ENCODE assay signal across 11 cellular contexts in genomic region chr7:124033807-124034753, GRCh38. TPM values are rescaled to one million over a fixed set of nuclear protein-coding genes. Genes with fewer than 3 reads are reported as not detected.
DNase-seq lines count a peak whose midpoint lies in the region; ATAC-seq, FAIRE-seq and TF ChIP-seq lines count a peak whose summit lies in the region.
"Had no signal": no experiment of that assay in that cellular context is flagged by ENCODE, and none has a peak within 500 bp of the region (broad histone marks: within the 10 kb centered on the region; RNA-seq: fewer than 3 reads in every experiment).

No MANE protein-coding gene starts in this region.

- H3K4me2 ChIP-seq in H1 (ENCODE audit: insufficient read depth in 1 of 2, low read depth in 2 of 2, low read length in 2 of 2) (peak overlapping the region; percentile 89 to 99), neural progenitor cell (peak overlapping the region; percentile 92)

- H3K4me3 ChIP-seq in A673 (ENCODE audit: low read depth, low read length, poor library complexity, severe bottlenecking) (peak overlapping the region; percentile 77), HUES64 (ENCODE audit: low read length) (peak overlapping the region; percentile 77), H1 (ENCODE audit: extremely low read depth in 1 of 4, insufficient read depth in 2 of 4, low read depth in 3 of 4, low read length in 4 of 4) (peak overlapping the region; percentile 49 to 68 (median 56); a peak in 7 of 8 replicates), neural progenitor cell (peak overlapping the region; percentile 57)

- POLR2A ChIA-PET in A673 (lab: Charles Lee; ENCODE audit: low non-redundant PET), result no interaction called here
- POLR2A ChIA-PET in H1 (lab: Charles Lee; ENCODE audit: partially characterized antibody), result no interaction called here

- H3F3A ChIP-seq in neural progenitor cell (ENCODE audit: low read depth), result peaks cover 18% of the 10 kb centered on the region

- H4K91ac ChIP-seq in H1 (replicated peaks; ENCODE audit: insufficient read length, low read length), result no peak overlapping the region

- peak; percentile 96 for DNase-seq in A673 (ENCODE audit: low spot score)
- DNase-seq in H1 (ENCODE audit: low read depth in 1 of 2, low spot score in 2 of 2), result no peak
- no peak for DNase-seq in neural progenitor cell (ENCODE audit: low spot score)
- no peak for DNase-seq in NCI-H2081 (lab: John Stamatoyannopoulos, UW)
- no peak for DNase-seq in NCI-H1436 (lab: John Stamatoyannopoulos, UW)
- DNase-seq in SHP77 (lab: John Stamatoyannopoulos, UW), result no peak
- DNase-seq: effector CD8-positive, alpha-beta T cell had no signal

- H2BK120ac ChIP-seq in H1 (replicated peaks; ENCODE audit: low read depth, low read length), result no peak overlapping the region

- H2BK12ac ChIP-seq in H1 (ENCODE audit: low read depth, low read length), result no peak overlapping the region

- peaks cover 25% of the 10 kb centered on the region for H3K4me1 Mint-ChIP-seq in neural progenitor cell

- H2AK5ac ChIP-seq in H1 (ENCODE audit: low read depth, low read length), result no peak overlapping the region

- H3K79me2 ChIP-seq in H1 (ENCODE audit: control insufficient read depth in 1 of 2, insufficient read depth in 2 of 2, low read length in 2 of 2) (no peaks in the 10 kb centered on the region), neural progenitor cell (ENCODE audit: low read depth) (no peaks in the 10 kb centered on the region)

- no peak overlapping the region for H4K5ac ChIP-seq in H1 (ENCODE audit: insufficient read length, low read depth, low read length)

- intact Hi-C loops in A673 (cut with micrococcal nuclease; ENCODE audit: unreplicated experiment), result loop anchor here (2.0 to 5.0 kb wide), 4 partner anchors 51 to 1732 kb away; partner anchors contain the start of gene FEZF1

- no peak for TF ChIP-seq RAD21 in H1 (IDR thresholded peaks at IDR 0.05 in 1 of 2, conservative IDR thresholded peaks at IDR 0.05 in 1 of 2; ENCODE audit: low read depth in 2 of 2, low read length in 2 of 2)

- no peak overlapping the region for H3K56ac ChIP-seq in H1 (replicated peaks; ENCODE audit: insufficient read length, low read depth, low read length)

- no peak overlapping the region; the same call in 1 of the 2 replicates for H2AFZ ChIP-seq in H1 (ENCODE audit: low read length)
- no peak overlapping the region for H2AFZ ChIP-seq in neural progenitor cell (replicated peaks)

- no peak overlapping the region for H3K27ac Mint-ChIP-seq in neural progenitor cell

- H3K9me3 Mint-ChIP-seq in neural progenitor cell, result no peaks in the 10 kb centered on the region

- H3K9me3 ChIP-seq in A673 (ENCODE audit: low read depth, low read length, poor library complexity, severe bottlenecking), result no peaks in the 10 kb centered on the region
- H3K9me3 ChIP-seq in HUES64 (ENCODE audit: insufficient read depth, low read depth, low read length), result no peaks in the 10 kb centered on the region
- no peaks in the 10 kb centered on the region for H3K9me3 ChIP-seq in H1 (ENCODE audit: insufficient read depth in 2 of 2, low read depth in 1 of 2, low read length in 1 of 2)
- H3K9me3 ChIP-seq in neural progenitor cell (ENCODE audit: low read depth), result no peaks in the 10 kb centered on the region

- H2BK20ac ChIP-seq in H1 (ENCODE audit: low read length), result no peak overlapping the region

- ATAC-seq in HG02884 (IDR thresholded peaks at IDR 0.05; ENCODE audit: unreplicated experiment), result no peak

- FAIRE-seq in H1 (lab: Jason Lieb, UNC), result no peak

- TF ChIP-seq EP300 in H1 (IDR thresholded peaks at IDR 0.05; ENCODE audit: borderline replicate concordance in 1 of 2, low read depth in 2 of 2, low read length in 2 of 2), result no peak

- H3K23ac ChIP-seq in H1 (ENCODE audit: insufficient read length), result no peak overlapping the region

- peaks cover 8% of the 10 kb centered on the region for H3K27me3 Mint-ChIP-seq in neural progenitor cell (ENCODE audit: insufficient read depth, low read depth)

- H4K8ac ChIP-seq in H1 (ENCODE audit: extremely low read depth, insufficient read depth, low read length), result no peak overlapping the region

- H2BK15ac ChIP-seq in H1 (ENCODE audit: low read length), result no peak overlapping the region

- H3K36me3 Mint-ChIP-seq in neural progenitor cell, result no peaks in the 10 kb centered on the region

- no peak for TF ChIP-seq POLR2A in H1 (IDR thresholded peaks at IDR 0.05; ENCODE audit: control extremely low read depth in 1 of 2, low read depth in 2 of 2, low read length in 2 of 2)

- H3K23me2 ChIP-seq in H1 (ENCODE audit: low read depth, low read length), result peaks cover 10% of the 10 kb centered on the region; the same call in 1 of the 2 replicates

- no peak overlapping the region for H2BK5ac ChIP-seq in H1 (ENCODE audit: low read depth, low read length)

- peak overlapping the region; percentile 87 for H3K4me3 Mint-ChIP-seq in neural progenitor cell

- TF ChIP-seq CTCF in A673 (conservative IDR thresholded peaks at IDR 0.05; ENCODE audit: low read depth, low read length) (no peak), H1 (IDR thresholded peaks at IDR 0.05; ENCODE audit: control extremely low read depth in 1 of 3, insufficient read depth in 1 of 3, low read depth in 1 of 3, low read length in 3 of 3) (no peak), neural progenitor cell (IDR thresholded peaks at IDR 0.05) (no peak)

- peak overlapping the region; percentile 11; the same call in 1 of the 2 replicates for H3K18ac ChIP-seq in H1 (ENCODE audit: extremely low read depth, low read length)

- H3K79me1 ChIP-seq in H1 (ENCODE audit: low read depth, low read length), result no peaks in the 10 kb centered on the region

- H4K20me1 ChIP-seq in H1 (replicated peaks in 1 of 2; ENCODE audit: control insufficient read depth in 1 of 2, insufficient read depth in 2 of 2, low read length in 2 of 2) (no peaks in the 10 kb centered on the region), neural progenitor cell (ENCODE audit: low read depth) (no peaks in the 10 kb centered on the region)

- H3K27me3 ChIP-seq in A673 (replicated peaks; ENCODE audit: insufficient read depth, low read depth, low read length, poor library complexity) (no peaks in the 10 kb centered on the region), HUES64 (ENCODE audit: insufficient read depth, low read length) (peaks cover 49% of the 10 kb centered on the region), H1 (replicated peaks in 1 of 4; ENCODE audit: control insufficient read depth in 3 of 4, extremely low read depth in 1 of 4, insufficient read depth in 3 of 4, low read length in 3 of 4) (peaks cover 0 to 31% (median 12%) of the 10 kb centered on the region in 4 experiments; a peak in 6 of 7 replicates), neural progenitor cell (peaks cover 58% of the 10 kb centered on the region)

- no TSS peak for BruUV-seq in A673 (replicated peaks; lab: Mats Ljungman, UMichigan)

- WGBS in HUES64, result 79% methylated on average over 13 of the region's 16 CpGs
- WGBS in H1 (ENCODE audit: extremely low coverage in 1 of 2, insufficient coverage in 1 of 2, insufficient read length in 1 of 2, insufficient replicate concordance in 2 of 2, low coverage in 1 of 2, low lambda C conversion rate in 2 of 2, missing lambda C conversion rate in 1 of 2), 2 experiments, result 71% methylated on average over 14 of the region's 16 CpGs; no CpG with 5 or more reads in 1 of the 2 experiments

- H3K27ac ChIP-seq in A673 (ENCODE audit: low read depth, low read length, poor library complexity, severe bottlenecking), result peak overlapping the region; percentile 98
- no peak overlapping the region for H3K27ac ChIP-seq in HUES64 (ENCODE audit: low read depth, low read length)
- no peak overlapping the region for H3K27ac ChIP-seq in H1 (ENCODE audit: low read depth, low read length)
- no peak overlapping the region for H3K27ac ChIP-seq in neural progenitor cell

- no peak overlapping the region for H3K4ac ChIP-seq in H1 (replicated peaks; ENCODE audit: insufficient read length, low read depth, low read length)

- H3K4me1 ChIP-seq in A673 (ENCODE audit: insufficient read depth, low read length, poor library complexity, severe bottlenecking) (peaks cover 52% of the 10 kb centered on the region), HUES64 (ENCODE audit: insufficient read depth, low read length) (peaks cover 18% of the 10 kb centered on the region), H1 (replicated peaks in 1 of 4; ENCODE audit: control insufficient read depth in 3 of 4, insufficient read depth in 4 of 4, low read length in 3 of 4) (peaks cover 2 to 9% (median 5%) of the 10 kb centered on the region in 4 experiments; a peak in 6 of 7 replicates), neural progenitor cell (peaks cover 12% of the 10 kb centered on the region)

- no peak overlapping the region for H3K14ac ChIP-seq in H1 (ENCODE audit: insufficient read length)

- no peaks in the 10 kb centered on the region for H3K36me3 ChIP-seq in A673 (ENCODE audit: insufficient read depth, low read length, poor library complexity, severe bottlenecking)
- H3K36me3 ChIP-seq in HUES64 (ENCODE audit: insufficient read depth, low read length), result no peaks in the 10 kb centered on the region
- H3K36me3 ChIP-seq in H1 (ENCODE audit: control insufficient read depth in 2 of 4, insufficient read depth in 4 of 4, low read length in 3 of 4), result no peaks in the 10 kb centered on the region
- no peaks in the 10 kb centered on the region for H3K36me3 ChIP-seq in neural progenitor cell

- CTCF ChIA-PET in A673 (lab: Charles Lee) (no interaction called here), H1 (lab: Charles Lee; ENCODE audit: partially characterized antibody) (interaction anchor here (0.5 to 1.7 kb wide), 3 partner anchors 10 to 25 kb away, joined by 3 to 5 read pairs (median 4); no protein-coding TSS in a partner anchor)

- H3K9ac ChIP-seq in HUES64 (ENCODE audit: low read depth, low read length) (no peak overlapping the region), H1 (replicated peaks in 1 of 4; ENCODE audit: extremely low read depth in 1 of 4, low read depth in 3 of 4, low read length in 3 of 4) (no peak overlapping the region), neural progenitor cell (no peak overlapping the region)

RNA-seq across cellular contexts. Expression of gene TMEM229A, which starts 1.2 kb away (rescaled TPM):
- total RNA-seq in A673 (2021) (22.2 and 24.6 TPM in 2 replicates), neural progenitor cell (ENCODE audit: low replicate concordance) (0.06 TPM in 1 of 2 replicates, not detected in the other)
- polyA plus RNA-seq in HUES64 (2013, experiment 1 of 2), result 1.0 TPM
- 1.3 TPM for polyA plus RNA-seq in HUES64 (2013, experiment 2 of 2)
- total RNA-seq in H1 (2021; fragmentation: NEBNext Ultra II Directional; extraction: Animal tissue kit (Norgen Biotek cat#: 25700)), result 0.54 and 0.75 TPM in 2 replicates
- polyA plus RNA-seq in H1 (2011; rRNA removed), result 0.31 and 0.33 TPM in 2 replicates
- polyA plus RNA-seq in H1 (2011; cell fraction: cytosol; rRNA removed), result 0.39 TPM
- 0.19 TPM for polyA plus RNA-seq in H1 (2011; cell fraction: nucleus; rRNA removed)
- polyA plus RNA-seq in H1 (2012, experiment 1 of 2), result 0.22 to 0.58 TPM (median 0.40 TPM) in 4 replicates
- 0.38 TPM for polyA plus RNA-seq in H1 (2012, experiment 2 of 2)
- polyA plus RNA-seq in H1 (2013, experiment 1 of 2), result 0.75 TPM
- 0.61 TPM for polyA plus RNA-seq in H1 (2013, experiment 2 of 2)
- polyA minus RNA-seq in H1 (2011; rRNA and poly(A)+ RNA removed), result 0.29 TPM in 1 of 2 replicates, not detected in the other
- polyA minus RNA-seq in H1 (2011; cell fraction: cytosol; rRNA and poly(A)+ RNA removed), result not detected
- 0.90 TPM for polyA minus RNA-seq in H1 (2011; cell fraction: nucleus; rRNA and poly(A)+ RNA removed)
- total RNA-seq: lower leg skin, osteoblast had no signal

Comparison
In these comparisons a context has a peak if more than half of its experiments do, and no peak if none do; other contexts are left out.
1. RNA of gene TMEM229A, which starts 1.2 kb away (total RNA-seq): 22.2 to 24.6 TPM in A673; 0.54 to 0.75 TPM in H1 and 0.06 TPM in neural progenitor cell; every median in the first group is over 10 times any median in the second.
2. Peak in every context shown above with its lines, with median percentiles within 50 percentile points of each other: H3K4me3 ChIP-seq.